Comparison of ENCODE assay signal across 26 cellular contexts in genomic region chr1:185668013-185668412, GRCh38.
DNase-seq lines count a peak whose midpoint lies in the region; ATAC-seq, FAIRE-seq and TF ChIP-seq lines count a peak whose summit lies in the region.
"Had no signal": no experiment of that assay in that cellular context is flagged by ENCODE, and none has a peak within 500 bp of the region (broad histone marks: within the 10 kb centered on the region; RNA-seq: fewer than 3 reads in every experiment).

No MANE protein-coding gene starts in this region.

- H3K4me3 ChIP-seq in SK-N-MC = no peak overlapping the region
- H3K4me3 ChIP-seq: SJSA1 had no signal

- no peaks in the 10 kb centered on the region for H3K9me3 ChIP-seq in SK-N-MC (ENCODE audit: low read depth, low read length)

- H3K27ac ChIP-seq in SK-N-MC = peak overlapping the region; percentile 42; the same call in 1 of the 2 replicates
- H3K27ac ChIP-seq: C4-2B, KMS-11, SJSA1 had no signal

- intact Hi-C loops in Right ventricle myocardium superior (cut with DNase I) (no loop called here), left cardiac atrium (cut with DNase I) (no loop called here)

- ATAC-seq in Right ventricle myocardium superior (ENCODE audit: poor library complexity) (peak; percentile 61), left cardiac atrium (no peak), GM21381 (IDR thresholded peaks at IDR 0.05; ENCODE audit: unreplicated experiment) (no peak)
- ATAC-seq: CD8-positive, alpha-beta T cell; HCT116; PC-3; Right ventricle myocardium inferior; T-cell had no signal

- FAIRE-seq in GM12892 (lab: Jason Lieb, UNC) = no peak
- FAIRE-seq: GM12891, GM19239 had no signal

- no peaks in the 10 kb centered on the region for H3K36me3 ChIP-seq in SK-N-MC (ENCODE audit: insufficient read depth, low read length)
- H3K36me3 ChIP-seq: SJSA1 had no signal

- no peak for TF ChIP-seq POLR2A in GM12892 (IDR thresholded peaks at IDR 0.05; ENCODE audit: low read depth, low read length)

- DNase-seq in Right ventricle myocardium superior (no peak), left cardiac atrium (no peak), NCI-H1092 (lab: John Stamatoyannopoulos, UW) (peak; percentile 38), SK-N-MC (ENCODE audit: low read depth, low spot score) (no peak), mucosa of gallbladder (ENCODE audit: low spot score) (peak; percentile 21), GM12892 (ENCODE audit: insufficient read length) (no peak)
- DNase-seq: CD8-positive, alpha-beta T cell; DMS79 treated with DMSO at 0.1 percent for 48 hours; GF-D8; MM.1S; NCI-H1417 treated with DMSO at 0.1 percent for 48 hours; NCI-H1694 treated with DMSO at 0.1 percent for 48 hours; NCI-H2081; NCI-H2171 treated with DMSO at 0.1 percent for 48 hours; NCI-H510A; NCI-H69; PC-3; T-cell had no signal

- H3K9ac ChIP-seq in SK-N-MC (ENCODE audit: insufficient read length) = no peak overlapping the region
- H3K9ac ChIP-seq: KMS-11 had no signal

Comparison
In these comparisons a context has a peak if more than half of its experiments do, and no peak if none do; other contexts are left out.
1. DNase-seq: peak in NCI-H1092 (single experiment) and mucosa of gallbladder (single experiment); none in Right ventricle myocardium superior (single experiment), left cardiac atrium (single experiment), SK-N-MC (single experiment) and GM12892 (single experiment).